In genomic region chr20:39445095-39445494, GRCh38 we compare ENCODE assay signal across 34 cellular contexts.
"Had no signal": no experiment of that assay in that cellular context is flagged by ENCODE, and none has a peak within 500 bp of the region (broad histone marks: within the 10 kb centered on the region; RNA-seq: fewer than 3 reads in every experiment).

No MANE protein-coding gene starts in this region.

- H3K36me3 ChIP-seq: MG63 had no signal

- H3K27ac ChIP-seq: KMS-11 had no signal

- H3K4me2 ChIP-seq: KMS-11 had no signal

- H3K4me3 ChIP-seq: MG63 had no signal

- DNase-seq: Karpas-422, Kasumi-1, MG63, MM.1S, MV-4-11, NCI-H1048, NCI-H1092, NCI-H1092 treated with DMSO at 0.1 percent for 48 hours, NCI-H1105, NCI-H1105 treated with DMSO at 0.1 percent for 48 hours, NCI-H1417, NCI-H1417 treated with DMSO at 0.1 percent for 48 hours, NCI-H1436, NCI-H1436 treated with DMSO at 0.1 percent for 48 hours, NCI-H146, NCI-H1694, NCI-H1694 treated with DMSO at 0.1 percent for 48 hours, NCI-H187, NCI-H187 treated with DMSO at 0.1 percent for 48 hours, NCI-H1930, NCI-H2029, NCI-H2029 treated with DMSO at 0.1 percent for 48 hours, NCI-H2081, NCI-H2081 treated with DMSO at 0.1 percent for 48 hours, NCI-H2107, NCI-H2171, NCI-H2171 treated with DMSO at 0.1 percent for 48 hours, NCI-H2227 treated with DMSO at 0.1 percent for 48 hours, NCI-H226, NCI-H345, NCI-H446, NCI-H446 treated with DMSO at 0.1 percent for 48 hours, NCI-H510A had no signal

- H3K9ac ChIP-seq: KMS-11 had no signal

- H3K9me3 ChIP-seq: MG63 had no signal
